In the genomic region with DNA sequence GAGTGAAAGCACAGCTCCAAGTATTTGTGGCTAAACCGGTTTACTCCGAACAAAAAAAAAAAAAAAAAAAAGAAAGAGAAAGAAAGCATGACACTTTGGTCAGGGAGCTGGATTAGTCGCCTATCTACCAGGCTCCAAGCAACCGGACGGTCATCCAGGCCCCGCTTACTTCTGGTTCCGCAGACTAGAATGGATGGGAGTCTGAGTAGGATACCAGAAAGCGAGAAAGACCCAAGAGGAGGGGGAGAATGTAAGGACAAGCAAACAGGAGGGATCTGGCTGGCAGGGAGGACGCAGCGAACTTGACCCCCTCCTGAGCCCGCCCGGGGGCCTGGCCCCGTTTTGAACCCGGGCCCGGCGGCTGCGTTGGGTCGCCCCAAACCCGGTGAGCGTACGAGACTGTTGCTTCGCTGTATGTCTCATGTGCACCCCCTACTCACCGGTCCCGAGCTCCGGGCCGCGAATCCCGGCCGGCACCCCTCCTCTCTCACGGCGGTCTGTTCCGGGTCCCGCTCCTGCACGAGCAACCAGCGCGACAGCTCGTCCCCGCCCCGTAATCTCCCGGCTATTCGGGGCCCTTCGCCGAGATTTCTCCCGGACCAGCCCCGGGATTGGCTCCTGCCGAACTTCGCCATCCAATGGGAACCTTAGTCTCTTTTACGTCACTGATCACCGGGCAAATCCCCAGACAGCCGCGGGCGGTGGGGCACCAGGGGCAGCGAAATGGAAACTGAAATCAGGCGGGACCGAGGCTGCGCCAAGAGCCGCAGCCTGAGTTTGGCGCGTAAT, we compare ENCODE assay signal across 8 cellular contexts. TPM values are rescaled to one million over a fixed set of nuclear protein-coding genes. Genes with fewer than 3 reads are reported as not detected.
DNase-seq lines count a peak whose midpoint lies in the region; ATAC-seq and TF ChIP-seq lines count a peak whose summit lies in the region.

A gene with protein sequence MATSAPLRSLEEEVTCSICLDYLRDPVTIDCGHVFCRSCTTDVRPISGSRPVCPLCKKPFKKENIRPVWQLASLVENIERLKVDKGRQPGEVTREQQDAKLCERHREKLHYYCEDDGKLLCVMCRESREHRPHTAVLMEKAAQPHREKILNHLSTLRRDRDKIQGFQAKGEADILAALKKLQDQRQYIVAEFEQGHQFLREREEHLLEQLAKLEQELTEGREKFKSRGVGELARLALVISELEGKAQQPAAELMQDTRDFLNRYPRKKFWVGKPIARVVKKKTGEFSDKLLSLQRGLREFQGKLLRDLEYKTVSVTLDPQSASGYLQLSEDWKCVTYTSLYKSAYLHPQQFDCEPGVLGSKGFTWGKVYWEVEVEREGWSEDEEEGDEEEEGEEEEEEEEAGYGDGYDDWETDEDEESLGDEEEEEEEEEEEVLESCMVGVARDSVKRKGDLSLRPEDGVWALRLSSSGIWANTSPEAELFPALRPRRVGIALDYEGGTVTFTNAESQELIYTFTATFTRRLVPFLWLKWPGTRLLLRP (minus strand): TSS at position 542 of the 789 bp plus-strand sequence. CDS start 14,303 bp downstream, outside the sequence.

- peaks cover 14% of the 10 kb centered on the region for H3F3A ChIP-seq in DOHH2 (ENCODE audit: control insufficient read depth, insufficient read depth)
- H3F3A ChIP-seq in GM23338 (replicated peaks; ENCODE audit: low read depth), result no peaks in the 10 kb centered on the region

- H3K27me3 ChIP-seq in DOHH2 (ENCODE audit: control insufficient read depth, low read length) (no peaks in the 10 kb centered on the region), GM23338 (ENCODE audit: insufficient read depth) (peaks cover 7% of the 10 kb centered on the region; the same call in 1 of the 2 replicates)

- TF ChIP-seq CTCF in DOHH2 (IDR thresholded peaks at IDR 0.05; ENCODE audit: low read depth, low read length, poor library complexity, severe bottlenecking) (no peak), GM23338 (conservative IDR thresholded peaks at IDR 0.05; ENCODE audit: low read depth in 2 of 2) (no peak)

- peak; percentile 99 for DNase-seq in GM23338 (ENCODE audit: low spot score)
- DNase-seq in LHCN-M2 (ENCODE audit: low read depth), result peak; percentile 95
- DNase-seq in RPMI8226, result peak; percentile 99
- DNase-seq in activated T-helper 1 cell treated with anti-CD3 and anti-CD28 coated beads, Interleukin-2, amount 50 U/mL, for 16 hours (ENCODE audit: low read depth in 1 of 2, low spot score in 1 of 2), result peak; percentile 93
- peak; percentile 96 for DNase-seq in fibroblast of gingiva (ENCODE audit: low read depth)
- DNase-seq in naive B cell, result peak; percentile 99

- H3K79me2 ChIP-seq in DOHH2 (ENCODE audit: control insufficient read depth, low read length) (peaks cover 50% of the 10 kb centered on the region), GM23338 (replicated peaks; ENCODE audit: insufficient read depth) (peaks cover 40% of the 10 kb centered on the region)

- H4K20me1 ChIP-seq in DOHH2 (ENCODE audit: control insufficient read depth, insufficient read depth, low read depth, low read length) (peaks cover 10% of the 10 kb centered on the region; the same call in 1 of the 2 replicates), GM23338 (replicated peaks; ENCODE audit: insufficient read depth) (peaks cover 8% of the 10 kb centered on the region; the same call in 1 of the 2 replicates)

- H3K9me2 ChIP-seq in DOHH2 (replicated peaks; ENCODE audit: control insufficient read depth, low read length) (no peaks in the 10 kb centered on the region), GM23338 (ENCODE audit: insufficient read depth) (no peaks in the 10 kb centered on the region)

- peak within 1 kb of the TSS; percentile 80 for H2AFZ ChIP-seq in GM23338

- peak; percentile 87 for ATAC-seq in GM23338
- ATAC-seq in naive B cell (ENCODE audit: low read depth in 2 of 2), result peak; percentile 80
- peak; percentile 95 for ATAC-seq in stimulated activated memory B cell treated with anti-CD40 and anti-IgM and Interleukin-4, amounts not matched to agents 10 μg/mL and 1 μg/mL and 100 μg/mL, for 72 hours

- H3K9me3 ChIP-seq in DOHH2 (ENCODE audit: control insufficient read depth, insufficient read depth, low read length), result no peaks in the 10 kb centered on the region

- H3K27ac Mint-ChIP-seq in GM23338 (peak within 1 kb of the TSS; percentile 99), naive B cell (peak within 1 kb of the TSS; percentile 99 to 100 (median 100))
- H3K27ac Mint-ChIP-seq in stimulated activated memory B cell treated with anti-CD40 and anti-IgM and Interleukin-4, amounts not matched to agents 10 μg/mL and 1 μg/mL and 100 μg/mL, for 72 hours, result peak within 1 kb of the TSS; percentile 97

- H3K4me2 ChIP-seq in DOHH2 (ENCODE audit: low read length) (peak within 1 kb of the TSS; percentile 87), GM23338 (peak within 1 kb of the TSS; percentile 79)

- H3K36me3 ChIP-seq in DOHH2 (ENCODE audit: control insufficient read depth, low read length) (peaks cover 31% of the 10 kb centered on the region), GM23338 (ENCODE audit: insufficient read depth) (no peaks in the 10 kb centered on the region)

- H3K4me3 Mint-ChIP-seq in GM23338, result peak within 1 kb of the TSS; percentile 95
- H3K4me3 Mint-ChIP-seq in naive B cell, result peak within 1 kb of the TSS; percentile 85 to 100 (median 96)
- peak within 1 kb of the TSS; percentile 89 for H3K4me3 Mint-ChIP-seq in stimulated activated memory B cell treated with anti-CD40 and anti-IgM and Interleukin-4, amounts not matched to agents 10 μg/mL and 1 μg/mL and 100 μg/mL, for 72 hours

- H3K4me1 Mint-ChIP-seq in GM23338, result peaks cover 37% of the 10 kb centered on the region
- H3K4me1 Mint-ChIP-seq in naive B cell, result peaks cover 51 to 67% (median 62%) of the 10 kb centered on the region in 3 donors
- peaks cover 65% of the 10 kb centered on the region for H3K4me1 Mint-ChIP-seq in stimulated activated memory B cell treated with anti-CD40 and anti-IgM and Interleukin-4, amounts not matched to agents 10 μg/mL and 1 μg/mL and 100 μg/mL, for 72 hours

- H3K36me3 Mint-ChIP-seq in GM23338 (ENCODE audit: low read depth) (no peaks in the 10 kb centered on the region; the same call in 1 of the 3 replicates), naive B cell (no peaks in the 10 kb centered on the region)
- peaks cover 16% of the 10 kb centered on the region for H3K36me3 Mint-ChIP-seq in stimulated activated memory B cell treated with anti-CD40 and anti-IgM and Interleukin-4, amounts not matched to agents 10 μg/mL and 1 μg/mL and 100 μg/mL, for 72 hours

- H3K27me3 Mint-ChIP-seq in GM23338 (ENCODE audit: insufficient read depth, low read depth, poor library complexity) (peaks cover 16% of the 10 kb centered on the region), naive B cell (no peaks in the 10 kb centered on the region)
- H3K27me3 Mint-ChIP-seq in stimulated activated memory B cell treated with anti-CD40 and anti-IgM and Interleukin-4, amounts not matched to agents 10 μg/mL and 1 μg/mL and 100 μg/mL, for 72 hours, result no peaks in the 10 kb centered on the region

- H3K4me3 ChIP-seq in DOHH2 (ENCODE audit: low read length), result peak within 1 kb of the TSS; percentile 88
- H3K4me3 ChIP-seq in GM23338, result peak within 1 kb of the TSS; percentile 62

- H3K27ac ChIP-seq in DOHH2 (ENCODE audit: low read depth, low read length), result peak within 1 kb of the TSS; percentile 87
- peak within 1 kb of the TSS; percentile 77 for H3K27ac ChIP-seq in GM23338 (ENCODE audit: low read depth)

- H3K4me1 ChIP-seq in DOHH2 (ENCODE audit: control insufficient read depth, low read length) (peaks cover 68% of the 10 kb centered on the region), GM23338 (ENCODE audit: insufficient read depth) (peaks cover 33% of the 10 kb centered on the region)

- H3K9me3 Mint-ChIP-seq in GM23338 (peaks cover 4% of the 10 kb centered on the region; the same call in 2 of the 3 replicates), naive B cell (no peaks in the 10 kb centered on the region)
- no peaks in the 10 kb centered on the region for H3K9me3 Mint-ChIP-seq in stimulated activated memory B cell treated with anti-CD40 and anti-IgM and Interleukin-4, amounts not matched to agents 10 μg/mL and 1 μg/mL and 100 μg/mL, for 72 hours

TF ChIP-seq in GM23338, 12 proteins besides CTCF, POLR2A, EP300 and RAD21:
- TF ChIP-seq ZNF114 (CRISPR knock-in tag; IDR thresholded peaks at IDR 0.05), result no peak
- peak; percentile 83 for TF ChIP-seq POLR2AphosphoS5 (IDR thresholded peaks at IDR 0.05; ENCODE audit: low read depth)
- TF ChIP-seq CREB1 (CRISPR knock-in tag; IDR thresholded peaks at IDR 0.05; ENCODE audit: low read depth), result peak; percentile 88
- no peak for TF ChIP-seq NANOG (IDR thresholded peaks at IDR 0.05; ENCODE audit: borderline replicate concordance)

RNA-seq across cellular contexts. Expression of the gene that starts here (rescaled TPM):
- total RNA-seq in GM23338 (2014; rRNA removed; shearing (Covaris generic)), result 31.0 and 38.0 TPM in 2 replicates
- polyA plus RNA-seq in GM23338 (2016; fragmentation: Nextera tagmentation; extraction: Ambion mirVana) (9.9 and 11.0 TPM in 2 replicates), naive B cell (ENCODE audit: low read depth in 6 of 6) (10 to 100 TPM; 20.4 to 70.0 (median 48.2) TPM)
- total RNA-seq in LHCN-M2 (2014; rRNA removed), result 35.1 and 36.7 TPM in 2 replicates
- polyA plus RNA-seq in LHCN-M2 (2012), result 28.6 TPM

Comparison
In these comparisons a context has a peak if more than half of its experiments do, and no peak if none do; other contexts are left out.
1. Peak in every context shown above with its lines: DNase-seq, ATAC-seq, H3K4me3 ChIP-seq and H3K27ac ChIP-seq.